In genomic region chr9:33445389-33445881, GRCh38 we compare ENCODE assay signal across 12 cellular contexts. TPM values are rescaled to one million over a fixed set of nuclear protein-coding genes. Genes with fewer than 3 reads are reported as not detected.
DNase-seq lines count a peak whose midpoint lies in the region; ATAC-seq and TF ChIP-seq lines count a peak whose summit lies in the region.
"Had no signal": no experiment of that assay in that cellular context is flagged by ENCODE, and none has a peak within 500 bp of the region (broad histone marks: within the 10 kb centered on the region; RNA-seq: fewer than 3 reads in every experiment).

No MANE protein-coding gene starts in this region.

- intact Hi-C loops in CD4-positive, alpha-beta memory T cell (cut with micrococcal nuclease), result loop anchor here (5.0 kb wide), 1 partner anchor 153 kb away; the partner anchor contains the start of gene NFX1
- intact Hi-C loops in OCI-LY7 (cut with micrococcal nuclease; ENCODE audit: unreplicated experiment), result no loop called here
- intact Hi-C loops in dendritic cell treated with granulocyte-macrophage colony-stimulating factor and Interleukin-4, amounts not matched to agents 40 ng/mL and 50 ng/mL, for 4 days (cut with micrococcal nuclease), result no loop called here

- H4K20me1 ChIP-seq in OCI-LY7 (ENCODE audit: insufficient read depth, low read length), result no peaks in the 10 kb centered on the region

- no peaks in the 10 kb centered on the region for H3K27me3 Mint-ChIP-seq in CD4-positive, alpha-beta memory T cell
- H3K27me3 Mint-ChIP-seq in dendritic cell treated with granulocyte-macrophage colony-stimulating factor and Interleukin-4, amounts not matched to agents 40 ng/mL and 50 ng/mL, for 4 days, result peaks cover 6% of the 10 kb centered on the region
- H3K27me3 Mint-ChIP-seq in natural killer cell treated with Interleukin-12 subunit alpha and Interleukin-12 subunit beta and Interleukin-15 and Interleukin-18, amount 100 ng/mL, for 72 hours, result no peaks in the 10 kb centered on the region

- no peak for ATAC-seq in natural killer cell treated with Interleukin-12 subunit alpha and Interleukin-12 subunit beta and Interleukin-15 and Interleukin-18, amount 100 ng/mL, for 72 hours

- H3K4me3 Mint-ChIP-seq in CD4-positive, alpha-beta memory T cell, result peak overlapping the region; percentile 92 to 98 (median 94)
- H3K4me3 Mint-ChIP-seq in dendritic cell treated with granulocyte-macrophage colony-stimulating factor and Interleukin-4, amounts not matched to agents 40 ng/mL and 50 ng/mL, for 4 days, result peak overlapping the region; percentile 99
- H3K4me3 Mint-ChIP-seq in natural killer cell treated with Interleukin-12 subunit alpha and Interleukin-12 subunit beta and Interleukin-15 and Interleukin-18, amount 100 ng/mL, for 72 hours, result peak overlapping the region; percentile 4

- no peaks in the 10 kb centered on the region for H3K27me3 ChIP-seq in CD4-positive, alpha-beta memory T cell (ENCODE audit: insufficient read depth, low read length)

- H3K9me3 Mint-ChIP-seq in CD4-positive, alpha-beta memory T cell, result no peaks in the 10 kb centered on the region
- H3K9me3 Mint-ChIP-seq in dendritic cell treated with granulocyte-macrophage colony-stimulating factor and Interleukin-4, amounts not matched to agents 40 ng/mL and 50 ng/mL, for 4 days, result no peaks in the 10 kb centered on the region
- no peaks in the 10 kb centered on the region for H3K9me3 Mint-ChIP-seq in natural killer cell treated with Interleukin-12 subunit alpha and Interleukin-12 subunit beta and Interleukin-15 and Interleukin-18, amount 100 ng/mL, for 72 hours

- H3K9me3 ChIP-seq in CD4-positive, alpha-beta memory T cell (ENCODE audit: control insufficient read depth in 1 of 2, low read length in 2 of 2), result no peaks in the 10 kb centered on the region
- H3K9me3 ChIP-seq in OCI-LY7 (ENCODE audit: low read length), result no peaks in the 10 kb centered on the region

- H3K79me2 ChIP-seq in OCI-LY7 (ENCODE audit: insufficient read depth, low read depth, low read length), result no peaks in the 10 kb centered on the region

- H3K9me2 ChIP-seq in OCI-LY7 (ENCODE audit: insufficient read depth, low read length), result no peaks in the 10 kb centered on the region

- no TSS peak for BruUV-seq in OCI-LY7 (replicated peaks; lab: Mats Ljungman, UMichigan)

- H3K27ac ChIP-seq in CD4-positive, alpha-beta memory T cell (ENCODE audit: low read depth, low read length), result peak overlapping the region; percentile 75
- H3K27ac ChIP-seq in OCI-LY7 (ENCODE audit: low read depth, low read length, poor library complexity, severe bottlenecking), result peak overlapping the region; percentile 82

- peak overlapping the region; percentile 68 to 73 for H3K4me3 ChIP-seq in CD4-positive, alpha-beta memory T cell (ENCODE audit: low read length in 2 of 2)
- no peak overlapping the region for H3K4me3 ChIP-seq in OCI-LY7 (ENCODE audit: low read depth, low read length, poor library complexity, severe bottlenecking)

- peaks cover 35% of the 10 kb centered on the region for H3K36me3 ChIP-seq in CD4-positive, alpha-beta memory T cell (ENCODE audit: insufficient read depth, low read length)
- H3K36me3 ChIP-seq in OCI-LY7 (ENCODE audit: insufficient read depth, low read length), result no peaks in the 10 kb centered on the region

- H3K4me2 ChIP-seq in OCI-LY7 (ENCODE audit: low read length), result peak overlapping the region; percentile 88

- DNase-seq in CD4-positive, alpha-beta memory T cell, result peak; percentile 33 to 81 (median 44)
- DNase-seq in OCI-LY7 (ENCODE audit: low spot score) (no peak), AG08396 (ENCODE audit: low spot score) (no peak), inferior parietal cortex (ENCODE audit: extremely low spot score) (no peak), NCI-H1092 (lab: John Stamatoyannopoulos, UW) (no peak), NCI-H2171 (lab: John Stamatoyannopoulos, UW) (no peak)
- no peak for DNase-seq in natural killer cell treated with Interleukin-12 subunit alpha and Interleukin-12 subunit beta and Interleukin-15 and Interleukin-18, amount 100 ng/mL, for 72 hours (ENCODE audit: low spot score)
- DNase-seq: activated CD8-positive, alpha-beta memory T cell treated with anti-CD3 and anti-CD28 coated beads, Interleukin-2, amount 50 U/mL, for 48 hours; NCI-H2029; posterior cingulate gyrus had no signal

- TF ChIP-seq CTCF in OCI-LY7 (conservative IDR thresholded peaks at IDR 0.05; ENCODE audit: low read length), result no peak

- H2AFZ ChIP-seq in OCI-LY7 (ENCODE audit: low read length), result peak overlapping the region; percentile 73; the same call in 1 of the 2 replicates

- peaks cover 74% of the 10 kb centered on the region for H3K4me1 ChIP-seq in CD4-positive, alpha-beta memory T cell (ENCODE audit: insufficient read depth, low read length)
- peaks cover 28% of the 10 kb centered on the region for H3K4me1 ChIP-seq in OCI-LY7 (ENCODE audit: insufficient read depth, low read length, poor library complexity, severe bottlenecking)

- CTCF ChIA-PET in CD4-positive, alpha-beta memory T cell (lab: Charles Lee; ENCODE audit: partially characterized antibody), result interaction anchor here (13.7 to 16.3 kb wide), 2 partner anchors 24 to 31 kb away, joined by 345 to 562 read pairs; partner anchors contain the start of gene NOL6
- CTCF ChIA-PET in OCI-LY7 (lab: Charles Lee; ENCODE audit: unreplicated experiment), result no interaction called here

- POLR2A ChIA-PET in CD4-positive, alpha-beta memory T cell (lab: Charles Lee; ENCODE audit: partially characterized antibody), result interaction anchor here (3.1 to 17.8 kb wide), 5 partner anchors 9 to 155 kb away, joined by 18 to 299 read pairs (median 59); partner anchors contain the start of genes NFX1 and NOL6
- POLR2A ChIA-PET in OCI-LY7 (lab: Charles Lee), result interaction anchor here (0.6 to 2.0 kb wide), 2 partner anchors 9 to 19 kb away, joined by 3 to 7 read pairs; no protein-coding TSS in a partner anchor

- peaks cover 29 to 76% (median 51%) of the 10 kb centered on the region in 4 donors for H3K4me1 Mint-ChIP-seq in CD4-positive, alpha-beta memory T cell
- peaks cover 79% of the 10 kb centered on the region for H3K4me1 Mint-ChIP-seq in dendritic cell treated with granulocyte-macrophage colony-stimulating factor and Interleukin-4, amounts not matched to agents 40 ng/mL and 50 ng/mL, for 4 days (ENCODE audit: low read depth)
- peaks cover 27 to 35% of the 10 kb centered on the region in 2 donors for H3K4me1 Mint-ChIP-seq in natural killer cell treated with Interleukin-12 subunit alpha and Interleukin-12 subunit beta and Interleukin-15 and Interleukin-18, amount 100 ng/mL, for 72 hours (ENCODE audit: low read depth in 2 of 2)

- H3K27ac Mint-ChIP-seq in CD4-positive, alpha-beta memory T cell, result peak overlapping the region; percentile 94 to 98 (median 95)
- H3K27ac Mint-ChIP-seq in dendritic cell treated with granulocyte-macrophage colony-stimulating factor and Interleukin-4, amounts not matched to agents 40 ng/mL and 50 ng/mL, for 4 days, result peak overlapping the region; percentile 92
- H3K27ac Mint-ChIP-seq in natural killer cell treated with Interleukin-12 subunit alpha and Interleukin-12 subunit beta and Interleukin-15 and Interleukin-18, amount 100 ng/mL, for 72 hours, result peak overlapping the region; percentile 44 to 94

- peaks cover 44 to 57% of the 10 kb centered on the region in 2 donors for H3K36me3 Mint-ChIP-seq in CD4-positive, alpha-beta memory T cell
- H3K36me3 Mint-ChIP-seq in dendritic cell treated with granulocyte-macrophage colony-stimulating factor and Interleukin-4, amounts not matched to agents 40 ng/mL and 50 ng/mL, for 4 days (ENCODE audit: low read depth), result peaks cover 68% of the 10 kb centered on the region
- H3K36me3 Mint-ChIP-seq in natural killer cell treated with Interleukin-12 subunit alpha and Interleukin-12 subunit beta and Interleukin-15 and Interleukin-18, amount 100 ng/mL, for 72 hours, result no peaks in the 10 kb centered on the region

RNA-seq across cellular contexts. Expression of gene AQP3, which starts 2.0 kb away (rescaled TPM):
- 100 to 1,000 TPM; 172 TPM for total RNA-seq in CD4-positive, alpha-beta memory T cell
- polyA plus RNA-seq in CD4-positive, alpha-beta memory T cell, result 100 to 1,000 TPM; 484 to 562 TPM
- 16.0 TPM in 2 replicates for total RNA-seq in OCI-LY7 (2014; rRNA removed; shearing (Covaris generic))
- total RNA-seq in OCI-LY7 (2022), result 28.5 and 30.6 TPM in 2 replicates
- 1 to 10 TPM; 1.4 to 1.9 TPM for total RNA-seq in natural killer cell treated with Interleukin-12 subunit alpha and Interleukin-12 subunit beta and Interleukin-15 and Interleukin-18, amount 100 ng/mL, for 72 hours
- total RNA-seq: SK-MEL-5 had no signal

RNA-seq across cellular contexts. Expression of gene NOL6, which starts 28.3 kb away (rescaled TPM):
- 10 to 100 TPM; 39.1 to 41.1 TPM for total RNA-seq in CD4-positive, alpha-beta memory T cell
- polyA plus RNA-seq in CD4-positive, alpha-beta memory T cell, result 10 to 100 TPM; 11.7 to 28.1 TPM
- total RNA-seq in OCI-LY7 (2014; rRNA removed; shearing (Covaris generic)), result 26.4 and 28.8 TPM in 2 replicates
- 23.8 and 30.9 TPM in 2 replicates for total RNA-seq in OCI-LY7 (2022)
- 100 to 1,000 TPM in 1 of 2 donors, 10 to 100 TPM in 1; 48.3 to 104 TPM for total RNA-seq in natural killer cell treated with Interleukin-12 subunit alpha and Interleukin-12 subunit beta and Interleukin-15 and Interleukin-18, amount 100 ng/mL, for 72 hours

RNA-seq across cellular contexts. Expression of gene AQP7, which starts 43.1 kb away (rescaled TPM):
- total RNA-seq in CD4-positive, alpha-beta memory T cell, result under 1 TPM in 1 of 2 experiments, not detected in 1; 0.81 TPM
- under 1 TPM in 1 of 2 donors, not detected in 1; 0.30 TPM for polyA plus RNA-seq in CD4-positive, alpha-beta memory T cell
- not detected in 2 replicates for total RNA-seq in OCI-LY7 (2014; rRNA removed; shearing (Covaris generic))
- total RNA-seq in OCI-LY7 (2022), result 1.4 and 2.2 TPM in 2 replicates
- not detected for total RNA-seq in natural killer cell treated with Interleukin-12 subunit alpha and Interleukin-12 subunit beta and Interleukin-15 and Interleukin-18, amount 100 ng/mL, for 72 hours
- total RNA-seq: SK-MEL-5 had no signal

Comparison
In these comparisons a context has a peak if more than half of its experiments do, and no peak if none do; other contexts are left out.
1. DNase-seq: peak in CD4-positive, alpha-beta memory T cell (5 of 5); none in OCI-LY7 (single experiment), natural killer cell treated with Interleukin-12 subunit alpha and Interleukin-12 subunit beta and Interleukin-15 and Interleukin-18, amount 100 ng/mL, for 72 hours (single experiment), AG08396 (single experiment), inferior parietal cortex (single experiment), NCI-H1092 (single experiment) and NCI-H2171 (single experiment).
2. H3K4me3 Mint-ChIP-seq: peak in every context shown above with its lines; median percentile 99 in dendritic cell treated with granulocyte-macrophage colony-stimulating factor and Interleukin-4, amounts not matched to agents 40 ng/mL and 50 ng/mL, for 4 days; 94 in CD4-positive, alpha-beta memory T cell; 4 in natural killer cell treated with Interleukin-12 subunit alpha and Interleukin-12 subunit beta and Interleukin-15 and Interleukin-18, amount 100 ng/mL, for 72 hours.
3. RNA of gene AQP3, which starts 2.0 kb away (total RNA-seq): 172 TPM in CD4-positive, alpha-beta memory T cell and 16.0 to 30.6 TPM in OCI-LY7; 1.4 to 1.9 TPM in natural killer cell treated with Interleukin-12 subunit alpha and Interleukin-12 subunit beta and Interleukin-15 and Interleukin-18, amount 100 ng/mL, for 72 hours; every median in the first group is over 4 times any median in the second.
4. Peak in every context shown above with its lines, with median percentiles within 50 percentile points of each other: H3K27ac Mint-ChIP-seq.